Comparison of ENCODE assay signal across 8 cellular contexts in the genomic region with DNA sequence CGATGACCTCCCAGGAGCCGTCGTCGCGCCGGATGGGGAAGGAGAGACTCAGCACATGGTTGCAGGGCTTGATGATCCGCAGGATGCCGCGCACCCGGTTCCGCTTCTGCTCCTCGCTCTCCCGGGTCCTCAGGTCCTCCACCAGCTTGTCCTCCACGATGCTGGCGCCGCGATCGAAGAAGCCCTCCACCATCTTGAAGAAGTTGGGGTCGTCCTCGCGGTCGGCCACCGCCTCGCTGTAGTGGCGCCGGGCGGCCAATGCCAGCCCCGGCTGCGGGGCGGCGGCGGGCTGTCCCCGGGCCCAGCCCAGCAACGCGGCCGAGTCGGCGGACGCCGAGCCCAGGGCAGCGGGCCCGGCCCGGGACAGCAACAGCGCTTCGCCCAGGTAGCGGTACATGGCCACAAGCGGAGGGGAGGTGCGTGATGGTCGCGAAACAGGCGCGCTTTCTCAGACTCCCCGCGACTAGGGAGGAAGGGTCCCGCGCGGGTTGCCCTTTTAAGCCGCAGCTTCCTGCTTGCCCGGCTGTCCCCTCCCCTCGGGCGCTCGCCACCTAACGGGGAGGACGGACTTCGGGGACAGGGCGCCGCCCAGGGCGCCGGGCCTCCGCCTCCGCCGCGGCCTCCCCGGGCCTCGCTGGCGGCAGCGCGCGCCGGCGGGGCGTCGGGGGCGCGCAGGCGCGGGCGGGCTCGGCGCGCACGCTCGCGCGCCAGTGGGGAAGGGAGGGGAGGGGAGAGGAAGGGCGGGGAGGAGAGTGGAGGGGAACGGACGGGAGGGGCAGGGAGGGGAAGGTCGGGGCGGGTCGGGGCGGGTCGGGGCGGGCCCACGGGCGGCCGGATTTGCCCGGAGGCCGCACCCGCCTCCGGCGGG. TPM values are rescaled to one million over a fixed set of nuclear protein-coding genes. Genes with fewer than 3 reads are reported as not detected.
A peak's percentile ranks its signal among the peaks of the same experiment; 100 is the strongest.
DNase-seq lines count a peak whose midpoint lies in the region; ATAC-seq, FAIRE-seq and TF ChIP-seq lines count a peak whose summit lies in the region.

A gene (minus strand): TSS at position 471 of the 868 bp plus-strand sequence. CDS start 74 bp downstream, at position 397.
A gene with protein sequence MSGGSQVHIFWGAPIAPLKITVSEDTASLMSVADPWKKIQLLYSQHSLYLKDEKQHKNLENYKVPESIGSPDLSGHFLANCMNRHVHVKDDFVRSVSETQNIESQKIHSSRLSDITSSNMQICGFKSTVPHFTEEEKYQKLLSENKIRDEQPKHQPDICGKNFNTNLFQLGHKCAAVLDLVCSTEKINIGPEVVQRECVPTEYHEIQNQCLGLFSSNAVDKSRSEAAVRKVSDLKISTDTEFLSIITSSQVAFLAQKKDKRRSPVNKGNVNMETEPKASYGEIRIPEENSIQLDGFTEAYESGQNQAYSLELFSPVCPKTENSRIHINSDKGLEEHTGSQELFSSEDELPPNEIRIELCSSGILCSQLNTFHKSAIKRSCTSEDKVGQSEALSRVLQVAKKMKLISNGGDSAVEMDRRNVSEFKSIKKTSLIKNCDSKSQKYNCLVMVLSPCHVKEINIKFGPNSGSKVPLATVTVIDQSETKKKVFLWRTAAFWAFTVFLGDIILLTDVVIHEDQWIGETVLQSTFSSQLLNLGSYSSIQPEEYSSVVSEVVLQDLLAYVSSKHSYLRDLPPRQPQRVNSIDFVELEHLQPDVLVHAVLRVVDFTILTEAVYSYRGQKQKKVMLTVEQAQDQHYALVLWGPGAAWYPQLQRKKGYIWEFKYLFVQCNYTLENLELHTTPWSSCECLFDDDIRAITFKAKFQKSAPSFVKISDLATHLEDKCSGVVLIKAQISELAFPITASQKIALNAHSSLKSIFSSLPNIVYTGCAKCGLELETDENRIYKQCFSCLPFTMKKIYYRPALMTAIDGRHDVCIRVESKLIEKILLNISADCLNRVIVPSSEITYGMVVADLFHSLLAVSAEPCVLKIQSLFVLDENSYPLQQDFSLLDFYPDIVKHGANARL (plus strand): TSS at position 834 of the 868 bp plus-strand sequence. CDS start 56,149 bp downstream, outside the sequence.

- peak within 1 kb of the TSS; percentile 81 for H3K4me3 ChIP-seq in osteoblast (ENCODE audit: insufficient read depth, low read length)
- peak within 1 kb of the TSS; percentile 86 for H3K4me3 ChIP-seq in thoracic aorta

- H3K36me3 Mint-ChIP-seq in activated naive CD4-positive, alpha-beta T cell treated with anti-CD3 and anti-CD28 coated beads, Interleukin-2, amount 50 U/mL, for 24 hours = peaks cover 11% of the 10 kb centered on the region

- peak; percentile 71 for ATAC-seq in SK-N-SH treated with all-trans-retinoic acid at 6 μM for 48 hours
- ATAC-seq in thoracic aorta (ENCODE audit: insufficient number of reproducible peaks, low FRiP score, low read depth) = peak; percentile 83

- H2AFZ ChIP-seq in osteoblast (ENCODE audit: low read length) = peak within 1 kb of the TSS; percentile 95

- peak; percentile 92 for DNase-seq in GDM1 (lab: John Stamatoyannopoulos, UW)
- DNase-seq in H54 (ENCODE audit: insufficient read length, low spot score) = peak; percentile 88
- peak; percentile 88 for DNase-seq in M059J (ENCODE audit: low read depth)
- DNase-seq in glomerular visceral epithelial cell (ENCODE audit: extremely low spot score) = peak; percentile 97
- DNase-seq in osteoblast (ENCODE audit: insufficient read length, low spot score, missing footprints) = peak; percentile 98
- DNase-seq in thoracic aorta (ENCODE audit: low spot score) = peak; percentile 78

- peak within 1 kb of the TSS; percentile 94 for H3K27ac Mint-ChIP-seq in activated naive CD4-positive, alpha-beta T cell treated with anti-CD3 and anti-CD28 coated beads, Interleukin-2, amount 50 U/mL, for 24 hours

- peaks cover 85% of the 10 kb centered on the region for H3K79me2 ChIP-seq in osteoblast (ENCODE audit: insufficient read depth, low read length)

- H3K4me3 Mint-ChIP-seq in activated naive CD4-positive, alpha-beta T cell treated with anti-CD3 and anti-CD28 coated beads, Interleukin-2, amount 50 U/mL, for 24 hours = peak within 1 kb of the TSS; percentile 94

- H3K27ac ChIP-seq in osteoblast (ENCODE audit: low read depth, low read length) = peak within 1 kb of the TSS; percentile 93
- peak within 1 kb of the TSS; percentile 94 to 98 for H3K27ac ChIP-seq in thoracic aorta

- H3K9me3 Mint-ChIP-seq in activated naive CD4-positive, alpha-beta T cell treated with anti-CD3 and anti-CD28 coated beads, Interleukin-2, amount 50 U/mL, for 24 hours = no peaks in the 10 kb centered on the region

- H3K9me3 ChIP-seq in osteoblast (ENCODE audit: low read depth, low read length) (no peaks in the 10 kb centered on the region), thoracic aorta (no peaks in the 10 kb centered on the region)

- peak; percentile 99 for TF ChIP-seq POLR2A in H54 (IDR thresholded peaks at IDR 0.05; ENCODE audit: low read depth, low read length)

- FAIRE-seq in H54 (lab: Jason Lieb, UNC) = no peak

- H3K27me3 ChIP-seq in osteoblast (ENCODE audit: insufficient read depth, low read length) (no peaks in the 10 kb centered on the region), thoracic aorta (replicated peaks; ENCODE audit: insufficient read depth) (no peaks in the 10 kb centered on the region)

- no peaks in the 10 kb centered on the region for H3K27me3 Mint-ChIP-seq in activated naive CD4-positive, alpha-beta T cell treated with anti-CD3 and anti-CD28 coated beads, Interleukin-2, amount 50 U/mL, for 24 hours

- H3K36me3 ChIP-seq in osteoblast (ENCODE audit: insufficient read depth, low read length) = peaks cover 4% of the 10 kb centered on the region
- no peaks in the 10 kb centered on the region for H3K36me3 ChIP-seq in thoracic aorta

- H4K20me1 ChIP-seq in osteoblast (ENCODE audit: insufficient read depth, low read length) = peaks cover 15% of the 10 kb centered on the region

- peaks cover 60% of the 10 kb centered on the region for H3K4me1 Mint-ChIP-seq in activated naive CD4-positive, alpha-beta T cell treated with anti-CD3 and anti-CD28 coated beads, Interleukin-2, amount 50 U/mL, for 24 hours

- TF ChIP-seq CTCF in osteoblast (IDR thresholded peaks at IDR 0.05; ENCODE audit: extremely low read depth, low read depth, low read length) (no peak), thoracic aorta (IDR thresholded peaks at IDR 0.05) (no peak)

- H3K4me1 ChIP-seq in osteoblast (ENCODE audit: insufficient read depth, low read length) = peaks cover 29% of the 10 kb centered on the region
- peaks cover 9 to 32% of the 10 kb centered on the region in 2 donors for H3K4me1 ChIP-seq in thoracic aorta (ENCODE audit: control insufficient read depth in 1 of 2, low read depth in 2 of 2)

- H3K4me2 ChIP-seq in osteoblast (ENCODE audit: insufficient read depth, low read length) = peak within 1 kb of the TSS; percentile 95

TF ChIP-seq in SK-N-SH treated with all-trans-retinoic acid at 6 μM for 48 hours, 23 proteins besides CTCF, POLR2A, EP300 and RAD21 (continues in another document):
- TF ChIP-seq RARB (CRISPR knock-in tag; IDR thresholded peaks at IDR 0.05) (no peak), BACH2 (CRISPR knock-in tag; IDR thresholded peaks at IDR 0.05; ENCODE audit: borderline replicate concordance) (no peak), ZFP3 (CRISPR knock-in tag; IDR thresholded peaks at IDR 0.05) (0 out of 2 replicates have a peak, but pooled peaks have one; percentile 21), ZC3H10 (CRISPR knock-in tag; IDR thresholded peaks at IDR 0.05) (no peak), SNAI2 (CRISPR knock-in tag; IDR thresholded peaks at IDR 0.05) (no peak), PPARA (CRISPR knock-in tag; IDR thresholded peaks at IDR 0.05; ENCODE audit: borderline replicate concordance) (no peak), TCF4 (CRISPR knock-in tag; IDR thresholded peaks at IDR 0.05; ENCODE audit: borderline replicate concordance) (no peak)
- TF ChIP-seq, protein P1, sequence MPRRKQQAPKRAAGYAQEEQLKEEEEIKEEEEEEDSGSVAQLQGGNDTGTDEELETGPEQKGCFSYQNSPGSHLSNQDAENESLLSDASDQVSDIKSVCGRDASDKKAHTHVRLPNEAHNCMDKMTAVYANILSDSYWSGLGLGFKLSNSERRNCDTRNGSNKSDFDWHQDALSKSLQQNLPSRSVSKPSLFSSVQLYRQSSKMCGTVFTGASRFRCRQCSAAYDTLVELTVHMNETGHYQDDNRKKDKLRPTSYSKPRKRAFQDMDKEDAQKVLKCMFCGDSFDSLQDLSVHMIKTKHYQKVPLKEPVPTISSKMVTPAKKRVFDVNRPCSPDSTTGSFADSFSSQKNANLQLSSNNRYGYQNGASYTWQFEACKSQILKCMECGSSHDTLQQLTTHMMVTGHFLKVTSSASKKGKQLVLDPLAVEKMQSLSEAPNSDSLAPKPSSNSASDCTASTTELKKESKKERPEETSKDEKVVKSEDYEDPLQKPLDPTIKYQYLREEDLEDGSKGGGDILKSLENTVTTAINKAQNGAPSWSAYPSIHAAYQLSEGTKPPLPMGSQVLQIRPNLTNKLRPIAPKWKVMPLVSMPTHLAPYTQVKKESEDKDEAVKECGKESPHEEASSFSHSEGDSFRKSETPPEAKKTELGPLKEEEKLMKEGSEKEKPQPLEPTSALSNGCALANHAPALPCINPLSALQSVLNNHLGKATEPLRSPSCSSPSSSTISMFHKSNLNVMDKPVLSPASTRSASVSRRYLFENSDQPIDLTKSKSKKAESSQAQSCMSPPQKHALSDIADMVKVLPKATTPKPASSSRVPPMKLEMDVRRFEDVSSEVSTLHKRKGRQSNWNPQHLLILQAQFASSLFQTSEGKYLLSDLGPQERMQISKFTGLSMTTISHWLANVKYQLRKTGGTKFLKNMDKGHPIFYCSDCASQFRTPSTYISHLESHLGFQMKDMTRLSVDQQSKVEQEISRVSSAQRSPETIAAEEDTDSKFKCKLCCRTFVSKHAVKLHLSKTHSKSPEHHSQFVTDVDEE (CRISPR knock-in tag; IDR thresholded peaks at IDR 0.05) = 0 out of 2 replicates have a peak, but pooled peaks have one; percentile 15
- TF ChIP-seq, protein P2, sequence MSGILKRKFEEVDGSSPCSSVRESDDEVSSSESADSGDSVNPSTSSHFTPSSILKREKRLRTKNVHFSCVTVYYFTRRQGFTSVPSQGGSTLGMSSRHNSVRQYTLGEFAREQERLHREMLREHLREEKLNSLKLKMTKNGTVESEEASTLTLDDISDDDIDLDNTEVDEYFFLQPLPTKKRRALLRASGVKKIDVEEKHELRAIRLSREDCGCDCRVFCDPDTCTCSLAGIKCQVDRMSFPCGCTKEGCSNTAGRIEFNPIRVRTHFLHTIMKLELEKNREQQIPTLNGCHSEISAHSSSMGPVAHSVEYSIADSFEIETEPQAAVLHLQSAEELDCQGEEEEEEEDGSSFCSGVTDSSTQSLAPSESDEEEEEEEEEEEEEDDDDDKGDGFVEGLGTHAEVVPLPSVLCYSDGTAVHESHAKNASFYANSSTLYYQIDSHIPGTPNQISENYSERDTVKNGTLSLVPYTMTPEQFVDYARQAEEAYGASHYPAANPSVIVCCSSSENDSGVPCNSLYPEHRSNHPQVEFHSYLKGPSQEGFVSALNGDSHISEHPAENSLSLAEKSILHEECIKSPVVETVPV (CRISPR knock-in tag; IDR thresholded peaks at IDR 0.05) = no peak

RNA-seq across cellular contexts. Expression of the first gene that starts in this region (rescaled TPM):
- total RNA-seq in M059J (2014; rRNA removed; shearing (Covaris generic)) = 138 and 149 TPM in 2 replicates
- total RNA-seq in osteoblast (212 and 221 TPM in 2 replicates), thoracic aorta (100 to 1,000 TPM; 141 to 189 TPM)

RNA-seq across cellular contexts. Expression of the second gene that starts in this region (rescaled TPM):
- 19.7 and 20.9 TPM in 2 replicates for total RNA-seq in M059J (2014; rRNA removed; shearing (Covaris generic))
- 39.5 and 40.9 TPM in 2 replicates for total RNA-seq in osteoblast
- 10 to 100 TPM; 18.1 to 28.9 TPM for total RNA-seq in thoracic aorta

Comparison
In these comparisons a context has a peak if more than half of its experiments do, and no peak if none do; other contexts are left out.
1. Peak in every context shown above with its lines: DNase-seq, ATAC-seq, H3K4me3 ChIP-seq and H3K27ac ChIP-seq.